ENCODE assay signal across 14 cellular contexts in the genomic region with DNA sequence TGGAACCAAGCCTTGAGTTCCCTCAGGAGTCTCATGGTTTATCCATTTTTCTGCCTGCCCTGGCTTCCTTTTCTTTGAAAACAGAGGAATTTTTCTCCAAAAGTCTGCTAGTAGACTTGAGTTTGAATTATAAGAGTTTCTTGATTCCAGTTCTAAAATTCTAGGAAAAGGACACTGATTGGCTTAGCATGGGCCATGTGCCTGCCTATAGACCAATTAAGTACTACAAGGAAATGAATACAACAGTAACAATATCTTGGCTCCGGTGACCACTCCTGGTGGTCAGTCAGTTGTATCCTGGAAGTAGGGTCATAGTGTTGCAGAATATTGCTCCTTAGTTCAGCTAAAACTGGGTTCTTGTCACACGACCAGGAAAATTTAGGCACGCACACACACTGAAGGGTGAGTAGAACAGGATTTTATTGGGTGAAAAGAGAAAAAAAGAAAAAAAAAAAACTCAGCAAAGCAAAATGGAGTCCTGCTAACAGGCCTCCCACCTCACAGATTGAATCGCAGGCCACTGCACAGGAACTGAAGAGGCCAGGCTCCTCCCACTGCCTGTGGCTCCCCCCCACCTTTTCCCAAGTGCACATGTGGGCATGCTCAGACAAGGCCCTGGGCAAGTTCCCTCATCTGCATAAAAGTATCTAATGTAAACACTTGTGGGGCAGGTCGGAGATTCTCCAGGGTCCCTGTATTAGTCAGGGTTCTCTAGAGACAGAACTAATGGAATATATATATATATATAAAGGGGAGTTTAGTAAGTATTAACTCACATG.
A peak's percentile ranks its signal among the peaks of the same experiment; 100 is the strongest.
DNase-seq lines count a peak whose midpoint lies in the region; ATAC-seq and TF ChIP-seq lines count a peak whose summit lies in the region.
"Had no signal": no experiment of that assay in that cellular context is flagged by ENCODE, and none has a peak within 500 bp of the region (broad histone marks: within the 10 kb centered on the region; RNA-seq: fewer than 3 reads in every experiment).

No MANE protein-coding gene starts in this region.

- H3K27ac ChIP-seq in A673 (ENCODE audit: low read depth, low read length, poor library complexity, severe bottlenecking) (peak overlapping the region; percentile 9), RWPE1 (no peak overlapping the region)
- H3K27ac ChIP-seq: BLaER1 treated with 17β-estradiol and CSF1 and Interleukin-3, amounts not matched to agents 10 nM and 100 nM; heart right ventricle had no signal

- H3K36me3 Mint-ChIP-seq in activated T-helper 1 cell treated with anti-CD3 and anti-CD28 coated beads, Interleukin-12 subunit alpha, Interleukin-12 subunit beta, Interleukin-2, Interleukin-4 antibody, amounts not matched to agents 30 ng/mL and 10 ng/mL and 1 ng/mL, durations not matched to agents 14 hours and 24 hours and 36 hours (ENCODE audit: low read depth): peaks cover 5% of the 10 kb centered on the region

- H3K4me3 ChIP-seq in A673 (ENCODE audit: low read depth, low read length, poor library complexity, severe bottlenecking) (no peak overlapping the region), HAP-1 (no peak overlapping the region)
- H3K4me3 ChIP-seq: BLaER1 treated with 17β-estradiol and CSF1 and Interleukin-3, amounts not matched to agents 10 nM and 100 nM; heart right ventricle had no signal

- DNase-seq in A673 (ENCODE audit: low spot score) (peak; percentile 65), HAP-1 (ENCODE audit: low spot score in 2 of 2) (peak; percentile 10 to 57), RWPE1 (ENCODE audit: low spot score) (peak; percentile 15), CD1c-positive myeloid dendritic cell (ENCODE audit: extremely low spot score) (no peak), SIG-M5 treated with dmso at 0.1 percent for 504 hours (lab: John Stamatoyannopoulos, UW; ENCODE audit: unreplicated experiment) (no peak)
- DNase-seq in activated T-helper 1 cell treated with anti-CD3 and anti-CD28 coated beads, Interleukin-12 subunit alpha, Interleukin-12 subunit beta, Interleukin-2, Interleukin-4 antibody, amounts not matched to agents 30 ng/mL and 10 ng/mL and 1 ng/mL, durations not matched to agents 14 hours and 24 hours and 36 hours (ENCODE audit: low spot score): no peak
- DNase-seq: activated CD4-positive, alpha-beta T cell treated with anti-CD3 and anti-CD28 coated beads, Interleukin-2, amount 10 ng/mL, durations not matched to agents 7 days and 5 days; effector CD4-positive, alpha-beta T cell; heart right ventricle; NCI-H2029 treated with DMSO at 0.1 percent for 48 hours; T-helper 1 cell had no signal

- H3K4me1 Mint-ChIP-seq in activated T-helper 1 cell treated with anti-CD3 and anti-CD28 coated beads, Interleukin-12 subunit alpha, Interleukin-12 subunit beta, Interleukin-2, Interleukin-4 antibody, amounts not matched to agents 30 ng/mL and 10 ng/mL and 1 ng/mL, durations not matched to agents 14 hours and 24 hours and 36 hours (ENCODE audit: low read depth): peaks cover 29% of the 10 kb centered on the region

- no peak overlapping the region for H3K4me3 Mint-ChIP-seq in activated T-helper 1 cell treated with anti-CD3 and anti-CD28 coated beads, Interleukin-12 subunit alpha, Interleukin-12 subunit beta, Interleukin-2, Interleukin-4 antibody, amounts not matched to agents 30 ng/mL and 10 ng/mL and 1 ng/mL, durations not matched to agents 14 hours and 24 hours and 36 hours
- H3K4me3 Mint-ChIP-seq: activated CD4-positive, alpha-beta T cell treated with anti-CD3 and anti-CD28 coated beads, Interleukin-2, amount 10 ng/mL, durations not matched to agents 7 days and 5 days had no signal

- POLR2A ChIA-PET in A673 (lab: Charles Lee; ENCODE audit: low non-redundant PET): no interaction called here
- POLR2A ChIA-PET in RWPE1 (lab: Yijun Ruan, JAX; ENCODE audit: low non-redundant PET): no interaction called here

- H3K9me3 Mint-ChIP-seq in activated T-helper 1 cell treated with anti-CD3 and anti-CD28 coated beads, Interleukin-12 subunit alpha, Interleukin-12 subunit beta, Interleukin-2, Interleukin-4 antibody, amounts not matched to agents 30 ng/mL and 10 ng/mL and 1 ng/mL, durations not matched to agents 14 hours and 24 hours and 36 hours: peaks cover 10% of the 10 kb centered on the region

- ATAC-seq in esophagus mucosa (peak; percentile 43), GM18867 (IDR thresholded peaks at IDR 0.05; ENCODE audit: unreplicated experiment) (no peak)
- ATAC-seq: heart right ventricle had no signal

- in situ Hi-C loops in HAP-1 (cut with MboI; ENCODE audit: low sequenced_read_pairs): no loop called here

- peaks cover 9% of the 10 kb centered on the region for H3K9me3 ChIP-seq in A673 (ENCODE audit: low read depth, low read length, poor library complexity, severe bottlenecking)
- H3K9me3 ChIP-seq in HAP-1: no peaks in the 10 kb centered on the region

- TF ChIP-seq CTCF in A673 (conservative IDR thresholded peaks at IDR 0.05; ENCODE audit: low read depth, low read length) (no peak), RWPE1 (conservative IDR thresholded peaks at IDR 0.05; ENCODE audit: low read depth) (no peak)

- CTCF ChIA-PET in A673 (lab: Charles Lee) (no interaction called here), RWPE1 (lab: Yijun Ruan, JAX) (no interaction called here)

- H3K4me1 ChIP-seq in A673 (ENCODE audit: insufficient read depth, low read length, poor library complexity, severe bottlenecking) (peaks cover 44% of the 10 kb centered on the region), HAP-1 (no peaks in the 10 kb centered on the region)

- H3K27me3 Mint-ChIP-seq in activated T-helper 1 cell treated with anti-CD3 and anti-CD28 coated beads, Interleukin-12 subunit alpha, Interleukin-12 subunit beta, Interleukin-2, Interleukin-4 antibody, amounts not matched to agents 30 ng/mL and 10 ng/mL and 1 ng/mL, durations not matched to agents 14 hours and 24 hours and 36 hours (ENCODE audit: insufficient read depth): peaks cover 2% of the 10 kb centered on the region
- H3K27me3 Mint-ChIP-seq: activated CD4-positive, alpha-beta T cell treated with anti-CD3 and anti-CD28 coated beads, Interleukin-2, amount 10 ng/mL, durations not matched to agents 7 days and 5 days had no signal

- H3K27me3 ChIP-seq in A673 (replicated peaks; ENCODE audit: insufficient read depth, low read depth, low read length, poor library complexity) (no peaks in the 10 kb centered on the region), HAP-1 (ENCODE audit: low read depth) (no peaks in the 10 kb centered on the region)
- H3K27me3 ChIP-seq: BLaER1 treated with 17β-estradiol and CSF1 and Interleukin-3, amounts not matched to agents 10 nM and 100 nM; heart right ventricle had no signal

- intact Hi-C loops in A673 (cut with micrococcal nuclease; ENCODE audit: unreplicated experiment): no loop called here
- intact Hi-C loops in activated T-helper 1 cell treated with anti-CD3 and anti-CD28 coated beads, Interleukin-12 subunit alpha, Interleukin-12 subunit beta, Interleukin-2, Interleukin-4 antibody, amounts not matched to agents 30 ng/mL and 10 ng/mL and 1 ng/mL, durations not matched to agents 14 hours and 24 hours and 36 hours (cut with micrococcal nuclease): loop anchor here (2.0 kb wide), 1 partner anchor 67 kb away; no protein-coding TSS in a partner anchor

- H3K27ac Mint-ChIP-seq in activated T-helper 1 cell treated with anti-CD3 and anti-CD28 coated beads, Interleukin-12 subunit alpha, Interleukin-12 subunit beta, Interleukin-2, Interleukin-4 antibody, amounts not matched to agents 30 ng/mL and 10 ng/mL and 1 ng/mL, durations not matched to agents 14 hours and 24 hours and 36 hours: no peak overlapping the region
- H3K27ac Mint-ChIP-seq: activated CD4-positive, alpha-beta T cell treated with anti-CD3 and anti-CD28 coated beads, Interleukin-2, amount 10 ng/mL, durations not matched to agents 7 days and 5 days had no signal

- BruUV-seq in A673 (replicated peaks; lab: Mats Ljungman, UMichigan): no TSS peak

- H3K36me3 ChIP-seq in A673 (ENCODE audit: insufficient read depth, low read length, poor library complexity, severe bottlenecking) (peaks cover 3% of the 10 kb centered on the region), HAP-1 (replicated peaks) (no peaks in the 10 kb centered on the region)

Comparison
In these comparisons a context has a peak if more than half of its experiments do, and no peak if none do; other contexts are left out.
1. DNase-seq: peak in A673 (single experiment), HAP-1 (2 of 2) and RWPE1 (single experiment); none in activated T-helper 1 cell treated with anti-CD3 and anti-CD28 coated beads, Interleukin-12 subunit alpha, Interleukin-12 subunit beta, Interleukin-2, Interleukin-4 antibody, amounts not matched to agents 30 ng/mL and 10 ng/mL and 1 ng/mL, durations not matched to agents 14 hours and 24 hours and 36 hours (single experiment), CD1c-positive myeloid dendritic cell (single experiment) and SIG-M5 treated with dmso at 0.1 percent for 504 hours (single experiment).